ENCODE assay signal across 21 cellular contexts in genomic region chr1:243336163-243336562, GRCh38.
"Had no signal": no experiment of that assay in that cellular context is flagged by ENCODE, and none has a peak within 500 bp of the region (broad histone marks: within the 10 kb centered on the region; RNA-seq: fewer than 3 reads in every experiment).

No MANE protein-coding gene starts in this region.

- H3K27ac Mint-ChIP-seq: nephron progenitor cell; stimulated activated effector memory CD8-positive, alpha-beta T cell treated with anti-CD3 and anti-CD28 coated beads, Interleukin-12 subunit alpha, Interleukin-12 subunit beta, amount 100 ng/mL, for 72 hours had no signal

- DNase-seq: activated naive CD4-positive, alpha-beta T cell treated with anti-CD3 and anti-CD28 coated beads, Interleukin-2, amount 50 U/mL, for 16 hours; adrenal gland; central memory CD4-positive, alpha-beta T cell; dermis blood vessel endothelial cell; effector memory CD4-positive, alpha-beta T cell; foreskin keratinocyte; left colon; mesenchymal stem cell; mucosa of descending colon; nephron progenitor cell; pancreas; psoas muscle; spleen; T-helper 1 cell; T-helper 9 cell; testis; trophoblast cell; uterus had no signal

- ATAC-seq: foreskin keratinocyte; left colon; mucosa of descending colon; pancreas; psoas muscle; stimulated activated effector memory CD8-positive, alpha-beta T cell treated with anti-CD3 and anti-CD28 coated beads, Interleukin-12 subunit alpha, Interleukin-12 subunit beta, amount 100 ng/mL, for 72 hours had no signal

- H3K9me3 ChIP-seq: adrenal gland, ascending aorta, mucosa of descending colon, pancreas, psoas muscle, right atrium auricular region, spleen, testis, uterus had no signal

- H3K4me1 Mint-ChIP-seq: nephron progenitor cell; stimulated activated effector memory CD8-positive, alpha-beta T cell treated with anti-CD3 and anti-CD28 coated beads, Interleukin-12 subunit alpha, Interleukin-12 subunit beta, amount 100 ng/mL, for 72 hours had no signal

- H3K4me3 Mint-ChIP-seq: nephron progenitor cell; stimulated activated effector memory CD8-positive, alpha-beta T cell treated with anti-CD3 and anti-CD28 coated beads, Interleukin-12 subunit alpha, Interleukin-12 subunit beta, amount 100 ng/mL, for 72 hours had no signal

- H3K9me3 Mint-ChIP-seq: stimulated activated effector memory CD8-positive, alpha-beta T cell treated with anti-CD3 and anti-CD28 coated beads, Interleukin-12 subunit alpha, Interleukin-12 subunit beta, amount 100 ng/mL, for 72 hours had no signal
